1 cellular context compared by ENCODE assay signal in genomic region chr12:89632778-89633177, GRCh38.
TF ChIP-seq lines count a peak whose summit lies in the region.

No MANE protein-coding gene starts in this region.

TF ChIP-seq in HepG2, 621 proteins besides CTCF, POLR2A, EP300 and RAD21 (continued from another document and continues in another):
- TF ChIP-seq PRDM4 (CRISPR knock-in tag; IDR thresholded peaks at IDR 0.05; ENCODE audit: borderline replicate concordance), result no peak
- no peak for TF ChIP-seq ZNF572 (CRISPR knock-in tag; IDR thresholded peaks at IDR 0.05)
- no peak for TF ChIP-seq ZNF274 (CRISPR knock-in tag; IDR thresholded peaks at IDR 0.05)
- TF ChIP-seq ETV5 (CRISPR knock-in tag; IDR thresholded peaks at IDR 0.05; ENCODE audit: borderline replicate concordance), result peak; percentile 67; the same call in 1 of the 2 replicates
- TF ChIP-seq PHB2 (IDR thresholded peaks at IDR 0.05; ENCODE audit: partially characterized antibody), result no peak
- TF ChIP-seq ZMYM4 (CRISPR knock-in tag; IDR thresholded peaks at IDR 0.05), result peak; percentile 76; the same call in 1 of the 2 replicates
- peak; percentile 98 for TF ChIP-seq ZBTB20 (CRISPR knock-in tag; IDR thresholded peaks at IDR 0.05; ENCODE audit: borderline replicate concordance, low read depth)
- TF ChIP-seq SAFB2 (CRISPR knock-in tag; IDR thresholded peaks at IDR 0.05; ENCODE audit: borderline replicate concordance, low read depth), result no peak
- no peak for TF ChIP-seq NPAS2 (CRISPR knock-in tag; IDR thresholded peaks at IDR 0.05; ENCODE audit: borderline replicate concordance)
- no peak for TF ChIP-seq CBX1 (IDR thresholded peaks at IDR 0.05; ENCODE audit: low read depth)
- TF ChIP-seq ZFP62 (CRISPR knock-in tag; IDR thresholded peaks at IDR 0.05), result no peak
- TF ChIP-seq FOXC1 (CRISPR knock-in tag; IDR thresholded peaks at IDR 0.05; ENCODE audit: borderline replicate concordance), result no peak
- TF ChIP-seq MXD4 (CRISPR knock-in tag; IDR thresholded peaks at IDR 0.05), result peak; percentile 37; the same call in 1 of the 2 replicates
- no peak for TF ChIP-seq AKNA (CRISPR knock-in tag; IDR thresholded peaks at IDR 0.05; ENCODE audit: borderline replicate concordance)
- TF ChIP-seq ARID5B (CRISPR knock-in tag; IDR thresholded peaks at IDR 0.05), result peak; percentile 99
- TF ChIP-seq ZNF383 (CRISPR knock-in tag; IDR thresholded peaks at IDR 0.05; ENCODE audit: borderline replicate concordance), result no peak
- TF ChIP-seq ZNF883 (CRISPR knock-in tag; IDR thresholded peaks at IDR 0.05; ENCODE audit: not compliant biosample characterization), result no peak
- no peak for TF ChIP-seq SRSF9 (IDR thresholded peaks at IDR 0.05; ENCODE audit: borderline replicate concordance, insufficient read depth, low read depth, low read length, poor library complexity, severe bottlenecking)
- no peak for TF ChIP-seq DR1 (CRISPR knock-in tag; IDR thresholded peaks at IDR 0.05)
- TF ChIP-seq THRA (CRISPR knock-in tag; IDR thresholded peaks at IDR 0.05; ENCODE audit: borderline replicate concordance), result peak; percentile 86; the same call in 1 of the 2 replicates
- TF ChIP-seq ZZZ3 (CRISPR knock-in tag; IDR thresholded peaks at IDR 0.05; ENCODE audit: borderline replicate concordance), result no peak
- TF ChIP-seq PRDM15 (CRISPR knock-in tag; IDR thresholded peaks at IDR 0.05), result no peak
- no peak for TF ChIP-seq PAF1 (CRISPR knock-in tag; IDR thresholded peaks at IDR 0.05)
- no peak for TF ChIP-seq ZNF33A (CRISPR knock-in tag; IDR thresholded peaks at IDR 0.05; ENCODE audit: borderline replicate concordance)
- no peak for TF ChIP-seq CCDC6 (CRISPR knock-in tag; IDR thresholded peaks at IDR 0.05)
- no peak for TF ChIP-seq ZNF879 (CRISPR knock-in tag; IDR thresholded peaks at IDR 0.05)
- TF ChIP-seq MXD3 (CRISPR knock-in tag; IDR thresholded peaks at IDR 0.05), result no peak
- no peak for TF ChIP-seq MZF1 (CRISPR knock-in tag; IDR thresholded peaks at IDR 0.05; ENCODE audit: borderline replicate concordance)
- TF ChIP-seq ZNF562 (CRISPR knock-in tag; IDR thresholded peaks at IDR 0.05; ENCODE audit: borderline replicate concordance), result no peak
- no peak for TF ChIP-seq ZFX (CRISPR knock-in tag; IDR thresholded peaks at IDR 0.05; ENCODE audit: low read depth)
- TF ChIP-seq FIP1L1 (IDR thresholded peaks at IDR 0.05; ENCODE audit: borderline replicate concordance, insufficient read depth, low read depth, low read length), result no peak
- no peak for TF ChIP-seq ZBTB26 (CRISPR knock-in tag; IDR thresholded peaks at IDR 0.05; ENCODE audit: borderline replicate concordance)
- no peak for TF ChIP-seq PLSCR1 (CRISPR knock-in tag; IDR thresholded peaks at IDR 0.05; ENCODE audit: borderline replicate concordance)
- TF ChIP-seq ZUFSP (CRISPR knock-in tag; IDR thresholded peaks at IDR 0.05; ENCODE audit: borderline replicate concordance), result no peak
- no peak for TF ChIP-seq ZNF816 (CRISPR knock-in tag; IDR thresholded peaks at IDR 0.05; ENCODE audit: borderline replicate concordance)
- no peak for TF ChIP-seq ZNF354B (CRISPR knock-in tag; IDR thresholded peaks at IDR 0.05)
- peak; percentile 42 for TF ChIP-seq GATAD1 (CRISPR knock-in tag; IDR thresholded peaks at IDR 0.05)
- TF ChIP-seq ZNF343 (CRISPR knock-in tag; IDR thresholded peaks at IDR 0.05), result no peak
- TF ChIP-seq RNF2 (conservative IDR thresholded peaks at IDR 0.05; ENCODE audit: low read depth), result no peak
